Comparison of ENCODE assay signal across 1 cellular context in genomic region chr20:47455133-47456040, GRCh38.
TF ChIP-seq lines count a peak whose summit lies in the region.

No MANE protein-coding gene starts in this region.

TF ChIP-seq in HepG2, 621 proteins besides CTCF, POLR2A, EP300 and RAD21 (continued from another document and continues in another):
- peak; percentile 93; the same call in 1 of the 2 replicates for TF ChIP-seq HINFP (CRISPR knock-in tag; IDR thresholded peaks at IDR 0.05; ENCODE audit: low read depth)
- TF ChIP-seq THYN1 (CRISPR knock-in tag; IDR thresholded peaks at IDR 0.05; ENCODE audit: borderline replicate concordance, low read depth), result no peak
- no peak; the same call in 1 of the 2 replicates for TF ChIP-seq ETS1 (CRISPR knock-in tag; IDR thresholded peaks at IDR 0.05)
- no peak for TF ChIP-seq ZNF234 (CRISPR knock-in tag; conservative IDR thresholded peaks at IDR 0.05)
- peak; percentile 88 for TF ChIP-seq ATF1 (CRISPR knock-in tag; IDR thresholded peaks at IDR 0.05)
- TF ChIP-seq ZNF609 (CRISPR knock-in tag; IDR thresholded peaks at IDR 0.05; ENCODE audit: borderline replicate concordance), result peak; percentile 99
- TF ChIP-seq MXD1 (CRISPR knock-in tag; IDR thresholded peaks at IDR 0.05), result no peak
- no peak for TF ChIP-seq PLSCR1 (CRISPR knock-in tag; IDR thresholded peaks at IDR 0.05; ENCODE audit: borderline replicate concordance)
- TF ChIP-seq ZNF777 (CRISPR knock-in tag; IDR thresholded peaks at IDR 0.05), result no peak
- TF ChIP-seq ZNF615 (CRISPR knock-in tag; IDR thresholded peaks at IDR 0.05; ENCODE audit: borderline replicate concordance), result no peak
- peak; percentile 93 for TF ChIP-seq MLX (CRISPR knock-in tag; IDR thresholded peaks at IDR 0.05)
- peak; percentile 100 for TF ChIP-seq ZNF503 (CRISPR knock-in tag; IDR thresholded peaks at IDR 0.05)
- peak; percentile 96 for TF ChIP-seq SNAPC4 (CRISPR knock-in tag; IDR thresholded peaks at IDR 0.05)
- peak; percentile 43; the same call in 1 of the 2 replicates for TF ChIP-seq KMT2B (CRISPR knock-in tag; IDR thresholded peaks at IDR 0.05)
- TF ChIP-seq MATR3 (CRISPR knock-in tag; IDR thresholded peaks at IDR 0.05), result no peak
- TF ChIP-seq HBP1 (CRISPR knock-in tag; IDR thresholded peaks at IDR 0.05; ENCODE audit: low read depth), result 0 out of 2 replicates have a peak, but pooled peaks have one; percentile 43
- TF ChIP-seq BCL6 (CRISPR knock-in tag; IDR thresholded peaks at IDR 0.05), result peak; percentile 100
- TF ChIP-seq MBD4 (IDR thresholded peaks at IDR 0.05; ENCODE audit: borderline replicate concordance, low read length), result peak; percentile 99
- no peak for TF ChIP-seq NR1H2 (CRISPR knock-in tag; IDR thresholded peaks at IDR 0.05; ENCODE audit: borderline replicate concordance, low read depth)
- no peak; the same call in 1 of the 2 replicates for TF ChIP-seq ZXDC (CRISPR knock-in tag; IDR thresholded peaks at IDR 0.05)
- no peak for TF ChIP-seq JUNB (CRISPR knock-in tag; IDR thresholded peaks at IDR 0.05; ENCODE audit: borderline replicate concordance)
- TF ChIP-seq ZHX1 (CRISPR knock-in tag; IDR thresholded peaks at IDR 0.05; ENCODE audit: low read depth), result peak; percentile 30; the same call in 1 of the 2 replicates
- no peak for TF ChIP-seq ZNF44 (CRISPR knock-in tag; IDR thresholded peaks at IDR 0.05)
- TF ChIP-seq YEATS2 (CRISPR knock-in tag; IDR thresholded peaks at IDR 0.05; ENCODE audit: borderline replicate concordance), result peak; percentile 54; the same call in 1 of the 2 replicates
- TF ChIP-seq ZKSCAN1 (IDR thresholded peaks at IDR 0.05; ENCODE audit: low read length), result no peak
- TF ChIP-seq ZBTB38 (CRISPR knock-in tag; IDR thresholded peaks at IDR 0.05), result no peak
